In the genomic region with DNA sequence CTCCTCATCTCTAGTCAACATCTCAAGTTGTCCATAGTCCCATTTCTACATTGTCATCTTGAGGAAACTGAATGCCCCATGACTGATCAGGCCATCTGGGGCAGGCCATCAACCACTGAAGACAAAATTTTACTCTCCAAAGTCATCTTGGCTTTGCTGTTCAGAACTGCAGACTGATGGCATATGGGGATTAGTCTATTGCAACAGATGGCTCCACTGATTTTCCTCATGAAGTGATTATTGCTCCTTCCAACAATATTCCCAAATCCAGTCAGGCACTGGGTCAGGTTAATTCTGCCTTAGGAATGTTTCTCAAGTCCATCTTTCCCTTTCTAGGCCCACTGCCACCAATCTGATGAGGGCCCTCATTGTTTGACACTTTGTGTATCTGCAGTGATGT, we compare ENCODE assay signal across 15 cellular contexts.
DNase-seq lines count a peak whose midpoint lies in the region; TF ChIP-seq lines count a peak whose summit lies in the region.
"Had no signal": no experiment of that assay in that cellular context is flagged by ENCODE, and none has a peak within 500 bp of the region (broad histone marks: within the 10 kb centered on the region; RNA-seq: fewer than 3 reads in every experiment).

No MANE protein-coding gene starts in this region.

- no peak overlapping the region for H4K91ac ChIP-seq in neuronal stem cell (ENCODE audit: low read depth, low read length, poor library complexity)

- H3K36me3 ChIP-seq in WERI-Rb-1 (peaks cover 31% of the 10 kb centered on the region), MM.1S (replicated peaks; ENCODE audit: insufficient read depth, low read length) (no peaks in the 10 kb centered on the region), neuronal stem cell (replicated peaks in 1 of 2; ENCODE audit: control insufficient read depth in 2 of 2, insufficient read depth in 2 of 2, low read length in 2 of 2) (no peaks in the 10 kb centered on the region)
- H3K36me3 ChIP-seq: BLaER1 treated with 17β-estradiol and CSF1 and Interleukin-3, amounts not matched to agents 10 nM and 100 nM had no signal

- H3K18ac ChIP-seq in neuronal stem cell (ENCODE audit: low read length): no peak overlapping the region

- peak; percentile 50 for DNase-seq in NCI-H2171 treated with DMSO at 0.1 percent for 48 hours (lab: John Stamatoyannopoulos, UW)
- no peak for DNase-seq in NCI-H2171 (lab: John Stamatoyannopoulos, UW)
- peak; percentile 82 to 95 for DNase-seq in NCI-H524 (lab: John Stamatoyannopoulos, UW)
- peak; percentile 65 for DNase-seq in WERI-Rb-1
- DNase-seq in MM.1S: no peak
- no peak for DNase-seq in dedifferentiated amniotic fluid mesenchymal stem cell (ENCODE audit: extremely low spot score)
- no peak for DNase-seq in neuronal stem cell (ENCODE audit: low spot score)
- DNase-seq: 8988T; Calu3; CD8-positive, alpha-beta T cell; DMS79 treated with DMSO at 0.1 percent for 48 hours; H9; IMR-90 had no signal

- H4K20me1 ChIP-seq in MM.1S (ENCODE audit: insufficient read depth, low read length): no peaks in the 10 kb centered on the region
- H4K20me1 ChIP-seq: BLaER1 treated with 17β-estradiol and CSF1 and Interleukin-3, amounts not matched to agents 10 nM and 100 nM had no signal

- no peak overlapping the region for H2BK15ac ChIP-seq in neuronal stem cell (ENCODE audit: low read length)

- H3K27me3 ChIP-seq in WERI-Rb-1 (ENCODE audit: insufficient read depth, low read depth, severe bottlenecking) (no peaks in the 10 kb centered on the region), MM.1S (replicated peaks; ENCODE audit: insufficient read depth, low read length) (no peaks in the 10 kb centered on the region), neuronal stem cell (ENCODE audit: control insufficient read depth in 3 of 3, insufficient read depth in 3 of 3, low read depth in 1 of 3, low read length in 3 of 3) (no peaks in the 10 kb centered on the region)
- H3K27me3 ChIP-seq: BLaER1 treated with 17β-estradiol and CSF1 and Interleukin-3, amounts not matched to agents 10 nM and 100 nM had no signal

- H3K27ac ChIP-seq in WERI-Rb-1 (peak overlapping the region; percentile 29), MM.1S (ENCODE audit: low read length) (no peak overlapping the region), neuronal stem cell (replicated peaks; ENCODE audit: low read length) (no peak overlapping the region)
- H3K27ac ChIP-seq: BLaER1 treated with 17β-estradiol and CSF1 and Interleukin-3, amounts not matched to agents 10 nM and 100 nM had no signal

- no peak overlapping the region for H4K8ac ChIP-seq in neuronal stem cell (ENCODE audit: low read depth, low read length)

- H3K79me2 ChIP-seq in MM.1S (ENCODE audit: low read length): no peaks in the 10 kb centered on the region

- H3F3A ChIP-seq in MM.1S (ENCODE audit: insufficient read depth, low read length): no peaks in the 10 kb centered on the region

- H2BK12ac ChIP-seq in neuronal stem cell (ENCODE audit: low read length): no peak overlapping the region

- H3K14ac ChIP-seq in neuronal stem cell (ENCODE audit: low read length): no peak overlapping the region

- H2BK5ac ChIP-seq in neuronal stem cell (ENCODE audit: low read length): no peak overlapping the region

- H3K4ac ChIP-seq in neuronal stem cell (ENCODE audit: low read length): no peak overlapping the region

- H3K79me1 ChIP-seq in neuronal stem cell (ENCODE audit: low read depth, low read length): no peaks in the 10 kb centered on the region

- no peak overlapping the region for H2BK120ac ChIP-seq in neuronal stem cell (ENCODE audit: low read depth, low read length)

- H3K9me2 ChIP-seq in MM.1S (replicated peaks; ENCODE audit: insufficient read depth, low read length): no peaks in the 10 kb centered on the region

- no peak overlapping the region for H2AK5ac ChIP-seq in neuronal stem cell (ENCODE audit: low read depth, low read length)

- H3K4me2 ChIP-seq in MM.1S (ENCODE audit: low read depth, low read length) (no peak overlapping the region), neuronal stem cell (ENCODE audit: insufficient read depth, low read length, poor library complexity, severe bottlenecking) (no peak overlapping the region)
- H3K4me2 ChIP-seq: BLaER1 treated with 17β-estradiol and CSF1 and Interleukin-3, amounts not matched to agents 10 nM and 100 nM had no signal

- no peaks in the 10 kb centered on the region for H3K4me1 ChIP-seq in MM.1S (ENCODE audit: low read length)
- no peaks in the 10 kb centered on the region for H3K4me1 ChIP-seq in neuronal stem cell (ENCODE audit: control insufficient read depth in 2 of 2, insufficient read depth in 1 of 2, low read depth in 1 of 2, low read length in 2 of 2)
- H3K4me1 ChIP-seq: BLaER1 treated with 17β-estradiol and CSF1 and Interleukin-3, amounts not matched to agents 10 nM and 100 nM had no signal

- H3K9ac ChIP-seq in MM.1S (ENCODE audit: low read length) (no peak overlapping the region), neuronal stem cell (ENCODE audit: low read depth, low read length, poor library complexity) (no peak overlapping the region)
- H3K9ac ChIP-seq: BLaER1 treated with 17β-estradiol and CSF1 and Interleukin-3, amounts not matched to agents 10 nM and 100 nM had no signal

- H3K23ac ChIP-seq in neuronal stem cell (ENCODE audit: low read depth, low read length, poor library complexity): no peak overlapping the region

- H3K9me3 ChIP-seq in WERI-Rb-1 (ENCODE audit: severe bottlenecking) (no peaks in the 10 kb centered on the region), MM.1S (replicated peaks; ENCODE audit: insufficient read depth, low read length) (no peaks in the 10 kb centered on the region), neuronal stem cell (replicated peaks in 1 of 2; ENCODE audit: control insufficient read depth in 2 of 2, insufficient read depth in 1 of 2, low read depth in 1 of 2, low read length in 2 of 2) (no peaks in the 10 kb centered on the region)
- H3K9me3 ChIP-seq: BLaER1 treated with 17β-estradiol and CSF1 and Interleukin-3, amounts not matched to agents 10 nM and 100 nM had no signal

- H2AFZ ChIP-seq in MM.1S (ENCODE audit: low read length) (no peak overlapping the region), neuronal stem cell (ENCODE audit: low read length) (no peak overlapping the region)

- H3K4me3 ChIP-seq in WERI-Rb-1 (ENCODE audit: low read depth, low read length): no peak overlapping the region
- H3K4me3 ChIP-seq in MM.1S (ENCODE audit: low read length): no peak overlapping the region
- no peak overlapping the region for H3K4me3 ChIP-seq in neuronal stem cell (ENCODE audit: low read length in 2 of 2)
- H3K4me3 ChIP-seq: BLaER1 treated with 17β-estradiol and CSF1 and Interleukin-3, amounts not matched to agents 10 nM and 100 nM; GM12878 had no signal

- no peak for TF ChIP-seq CTCF in WERI-Rb-1 (IDR thresholded peaks at IDR 0.05; ENCODE audit: low read depth, low read length)
- TF ChIP-seq CTCF in MM.1S (IDR thresholded peaks at IDR 0.05; ENCODE audit: low read length): no peak

Comparison
In these comparisons a context has a peak if more than half of its experiments do, and no peak if none do; other contexts are left out.
1. DNase-seq: peak in NCI-H2171 treated with DMSO at 0.1 percent for 48 hours (single experiment), NCI-H524 (2 of 2) and WERI-Rb-1 (single experiment); none in NCI-H2171 (single experiment), MM.1S (single experiment), dedifferentiated amniotic fluid mesenchymal stem cell (single experiment) and neuronal stem cell (single experiment).